31 cellular contexts compared by ENCODE assay signal in genomic region chr17:68834328-68834836, GRCh38.
"Had no signal": no experiment of that assay in that cellular context is flagged by ENCODE, and none has a peak within 500 bp of the region (broad histone marks: within the 10 kb centered on the region; RNA-seq: fewer than 3 reads in every experiment).

No MANE protein-coding gene starts in this region.

- H3K4me1 Mint-ChIP-seq: activated B cell treated with CpG ODN at 0.5 μM for 24 hours; activated naive CD4-positive, alpha-beta T cell treated with anti-CD3 and anti-CD28 coated beads, Interleukin-2, amount 10 ng/mL, durations not matched to agents 7 days and 5 days; activated naive CD8-positive, alpha-beta T cell treated with anti-CD3 and anti-CD28 coated beads, Interleukin-2, amount 50 U/mL, for 24 hours; brain had no signal

- H3K27me3 ChIP-seq: Peyer's patch had no signal

- H3K4me1 ChIP-seq: Peyer's patch had no signal

- H3K27ac ChIP-seq: Peyer's patch, VCaP had no signal

- H3K4me3 Mint-ChIP-seq: activated B cell treated with CpG ODN at 0.5 μM for 24 hours; activated CD4-positive, alpha-beta memory T cell treated with anti-CD3 and anti-CD28 coated beads for 36 hours; activated naive CD4-positive, alpha-beta T cell treated with anti-CD3 and anti-CD28 coated beads, Interleukin-2, amount 10 ng/mL, durations not matched to agents 7 days and 5 days; activated naive CD8-positive, alpha-beta T cell; activated naive CD8-positive, alpha-beta T cell treated with anti-CD3 and anti-CD28 coated beads, Interleukin-2, amount 50 U/mL, for 24 hours; activated T-cell treated with anti-CD3 and anti-CD28 coated beads, Interleukin-2, amount 50 U/mL, for 4 hours; brain had no signal

- H3K27ac Mint-ChIP-seq: activated B cell treated with CpG ODN at 0.5 μM for 24 hours; activated CD4-positive, alpha-beta memory T cell treated with anti-CD3 and anti-CD28 coated beads for 36 hours; activated naive CD4-positive, alpha-beta T cell treated with anti-CD3 and anti-CD28 coated beads, Interleukin-2, amount 10 ng/mL, durations not matched to agents 7 days and 5 days; activated naive CD8-positive, alpha-beta T cell; activated naive CD8-positive, alpha-beta T cell treated with anti-CD3 and anti-CD28 coated beads, Interleukin-2, amount 50 U/mL, for 24 hours had no signal

- DNase-seq: activated B cell treated with CpG ODN at 0.5 μM for 24 hours; activated CD4-positive, alpha-beta memory T cell treated with anti-CD3 and anti-CD28 coated beads for 36 hours; activated CD4-positive, alpha-beta T cell treated with anti-CD3 and anti-CD28 coated beads for 4 hours; activated CD4-positive, alpha-beta T cell treated with anti-CD3 and anti-CD28 coated beads, Interleukin-2, amount 50 U/mL, for 1 hour; activated CD4-positive, CD25-positive, alpha-beta regulatory T cell treated with anti-CD3 and anti-CD28 coated beads, Interleukin-2, amount 50 U/mL, for 72 hours; activated CD8-positive, alpha-beta memory T cell treated with anti-CD3 and anti-CD28 coated beads, Interleukin-2, amount 50 U/mL, for 4 hours; activated effector memory CD4-positive, alpha-beta T cell treated with Interleukin-2 at 50 U/mL for 16 hours; activated naive CD4-positive, alpha-beta T cell treated with anti-CD3 and anti-CD28 coated beads, Interleukin-2, amount 10 ng/mL, durations not matched to agents 7 days and 5 days; activated naive CD8-positive, alpha-beta T cell treated with anti-CD3 and anti-CD28 coated beads, Interleukin-2, amount 50 U/mL, for 24 hours; activated T-cell treated with anti-CD3 and anti-CD28 coated beads for 4 hours; activated T-cell treated with anti-CD3 and anti-CD28 coated beads, Interleukin-2, amount 50 U/mL, for 4 hours; anterior cingulate cortex; caudate nucleus; NCI-H1105 treated with DMSO at 0.1 percent for 48 hours; NCI-H1436; NCI-H1694; NCI-H1930; NCI-H2081 treated with DMSO at 0.1 percent for 48 hours; NCI-H226; NCI-H446 treated with DMSO at 0.1 percent for 48 hours; NCI-H524 treated with DMSO at 0.1 percent for 48 hours; Peyer's patch; RPMI8226; SHP77 treated with DMSO at 0.1 percent for 48 hours; SW 1271; T-helper 1 cell; T-helper 2 cell; T-helper 9 cell had no signal

- H3K9me3 Mint-ChIP-seq: activated B cell treated with CpG ODN at 0.5 μM for 24 hours; activated CD4-positive, alpha-beta memory T cell treated with anti-CD3 and anti-CD28 coated beads for 36 hours; activated naive CD4-positive, alpha-beta T cell treated with anti-CD3 and anti-CD28 coated beads, Interleukin-2, amount 10 ng/mL, durations not matched to agents 7 days and 5 days; activated naive CD8-positive, alpha-beta T cell treated with anti-CD3 and anti-CD28 coated beads, Interleukin-2, amount 50 U/mL, for 24 hours; activated T-cell treated with anti-CD3 and anti-CD28 coated beads, Interleukin-2, amount 50 U/mL, for 4 hours had no signal

- H3K36me3 Mint-ChIP-seq: activated CD4-positive, alpha-beta memory T cell treated with anti-CD3 and anti-CD28 coated beads for 36 hours; activated naive CD4-positive, alpha-beta T cell treated with anti-CD3 and anti-CD28 coated beads, Interleukin-2, amount 10 ng/mL, durations not matched to agents 7 days and 5 days; activated naive CD8-positive, alpha-beta T cell; brain had no signal

- H3K9me3 ChIP-seq: Peyer's patch had no signal

- H3K4me3 ChIP-seq: Peyer's patch had no signal

- H3K27me3 Mint-ChIP-seq: activated naive CD4-positive, alpha-beta T cell treated with anti-CD3 and anti-CD28 coated beads, Interleukin-2, amount 10 ng/mL, durations not matched to agents 7 days and 5 days had no signal

- H3K36me3 ChIP-seq: Peyer's patch had no signal
